ENCODE assay signal across 8 cellular contexts in genomic region chr3:32439421-32439820, GRCh38. TPM values are rescaled to one million over a fixed set of nuclear protein-coding genes. Genes with fewer than 3 reads are reported as not detected.
DNase-seq lines count a peak whose midpoint lies in the region; ATAC-seq and TF ChIP-seq lines count a peak whose summit lies in the region.
"Not testable (repeated sequence)": the region's sequence is repeated elsewhere in the genome, so short reads cannot be mapped to it uniquely, and the experiment has no call there.

No MANE protein-coding gene starts in this region.

- not testable (repeated sequence) for H3K9me3 ChIP-seq in CD4-positive, CD25-positive, alpha-beta regulatory T cell (ENCODE audit: control insufficient read depth in 2 of 2, low read length in 2 of 2)

- H3K36me3 ChIP-seq in CD4-positive, CD25-positive, alpha-beta regulatory T cell (ENCODE audit: control insufficient read depth, insufficient read depth, low read length), result peaks cover 13% of the 10 kb centered on the region

- H3K4me1 ChIP-seq in CD4-positive, CD25-positive, alpha-beta regulatory T cell (ENCODE audit: control insufficient read depth, insufficient read depth, low read length, poor library complexity, severe bottlenecking), result peaks cover 58% of the 10 kb centered on the region

- POLR2A ChIA-PET in RWPE1 (lab: Yijun Ruan, JAX; ENCODE audit: low non-redundant PET), result not testable (repeated sequence)

- DNase-seq in CD4-positive, CD25-positive, alpha-beta regulatory T cell; RWPE1 (ENCODE audit: low spot score); activated T-helper 1 cell treated with anti-CD3 and anti-CD28 coated beads, Interleukin-12 subunit alpha, Interleukin-12 subunit beta, Interleukin-2, Interleukin-4 antibody, amounts not matched to agents 30 ng/mL and 10 ng/mL and 1 ng/mL, durations not matched to agents 14 hours and 24 hours and 36 hours (ENCODE audit: low spot score); memory B cell (ENCODE audit: low spot score in 2 of 2): not testable (repeated sequence)

- peak; percentile 9 to 10 for ATAC-seq in CD4-positive, CD25-positive, alpha-beta regulatory T cell (ENCODE audit: low read depth in 2 of 2)
- ATAC-seq in GM18907 (IDR thresholded peaks at IDR 0.05; ENCODE audit: unreplicated experiment) (peak; percentile 17), GM21423 (IDR thresholded peaks at IDR 0.05; ENCODE audit: unreplicated experiment) (peak; percentile 9), HG02840 (IDR thresholded peaks at IDR 0.05; ENCODE audit: low FRiP score, unreplicated experiment) (peak; percentile 18), HG03196 (IDR thresholded peaks at IDR 0.05; ENCODE audit: unreplicated experiment) (peak; percentile 14), memory B cell (ENCODE audit: low read depth) (peak; percentile 13)

- H3K9me3 Mint-ChIP-seq in CD4-positive, CD25-positive, alpha-beta regulatory T cell; activated T-helper 1 cell treated with anti-CD3 and anti-CD28 coated beads, Interleukin-12 subunit alpha, Interleukin-12 subunit beta, Interleukin-2, Interleukin-4 antibody, amounts not matched to agents 30 ng/mL and 10 ng/mL and 1 ng/mL, durations not matched to agents 14 hours and 24 hours and 36 hours; memory B cell: not testable (repeated sequence)

- peak overlapping the region; percentile 53 to 76 (median 65) for H3K4me3 Mint-ChIP-seq in CD4-positive, CD25-positive, alpha-beta regulatory T cell
- H3K4me3 Mint-ChIP-seq in activated T-helper 1 cell treated with anti-CD3 and anti-CD28 coated beads, Interleukin-12 subunit alpha, Interleukin-12 subunit beta, Interleukin-2, Interleukin-4 antibody, amounts not matched to agents 30 ng/mL and 10 ng/mL and 1 ng/mL, durations not matched to agents 14 hours and 24 hours and 36 hours, result peak overlapping the region; percentile 62
- H3K4me3 Mint-ChIP-seq in memory B cell, result peak overlapping the region; percentile 80

- peaks cover 17% of the 10 kb centered on the region for H3K36me3 Mint-ChIP-seq in CD4-positive, CD25-positive, alpha-beta regulatory T cell
- H3K36me3 Mint-ChIP-seq in activated T-helper 1 cell treated with anti-CD3 and anti-CD28 coated beads, Interleukin-12 subunit alpha, Interleukin-12 subunit beta, Interleukin-2, Interleukin-4 antibody, amounts not matched to agents 30 ng/mL and 10 ng/mL and 1 ng/mL, durations not matched to agents 14 hours and 24 hours and 36 hours (ENCODE audit: low read depth), result peaks cover 25% of the 10 kb centered on the region
- H3K36me3 Mint-ChIP-seq in memory B cell, result peaks cover 12% of the 10 kb centered on the region

- CTCF ChIA-PET in RWPE1 (lab: Yijun Ruan, JAX), result not testable (repeated sequence)

- H3K27ac Mint-ChIP-seq in CD4-positive, CD25-positive, alpha-beta regulatory T cell, result peak overlapping the region; percentile 92 to 99 (median 95)
- H3K27ac Mint-ChIP-seq in activated T-helper 1 cell treated with anti-CD3 and anti-CD28 coated beads, Interleukin-12 subunit alpha, Interleukin-12 subunit beta, Interleukin-2, Interleukin-4 antibody, amounts not matched to agents 30 ng/mL and 10 ng/mL and 1 ng/mL, durations not matched to agents 14 hours and 24 hours and 36 hours, result peak overlapping the region; percentile 83
- peak overlapping the region; percentile 99 for H3K27ac Mint-ChIP-seq in memory B cell

- peaks cover 22 to 95% (median 72%) of the 10 kb centered on the region in 4 donors for H3K4me1 Mint-ChIP-seq in CD4-positive, CD25-positive, alpha-beta regulatory T cell
- H3K4me1 Mint-ChIP-seq in activated T-helper 1 cell treated with anti-CD3 and anti-CD28 coated beads, Interleukin-12 subunit alpha, Interleukin-12 subunit beta, Interleukin-2, Interleukin-4 antibody, amounts not matched to agents 30 ng/mL and 10 ng/mL and 1 ng/mL, durations not matched to agents 14 hours and 24 hours and 36 hours (ENCODE audit: low read depth), result peaks cover 78% of the 10 kb centered on the region
- H3K4me1 Mint-ChIP-seq in memory B cell, result peaks cover 61% of the 10 kb centered on the region

- not testable (repeated sequence) for H3K27me3 Mint-ChIP-seq in CD4-positive, CD25-positive, alpha-beta regulatory T cell; activated T-helper 1 cell treated with anti-CD3 and anti-CD28 coated beads, Interleukin-12 subunit alpha, Interleukin-12 subunit beta, Interleukin-2, Interleukin-4 antibody, amounts not matched to agents 30 ng/mL and 10 ng/mL and 1 ng/mL, durations not matched to agents 14 hours and 24 hours and 36 hours (ENCODE audit: insufficient read depth); memory B cell

- TF ChIP-seq CTCF in RWPE1 (conservative IDR thresholded peaks at IDR 0.05; ENCODE audit: low read depth), result not testable (repeated sequence)

- intact Hi-C loops in activated T-helper 1 cell treated with anti-CD3 and anti-CD28 coated beads, Interleukin-12 subunit alpha, Interleukin-12 subunit beta, Interleukin-2, Interleukin-4 antibody, amounts not matched to agents 30 ng/mL and 10 ng/mL and 1 ng/mL, durations not matched to agents 14 hours and 24 hours and 36 hours (cut with micrococcal nuclease), result not testable (repeated sequence)

- peak overlapping the region; percentile 73 for H3K27ac ChIP-seq in CD4-positive, CD25-positive, alpha-beta regulatory T cell (ENCODE audit: insufficient read depth, low read length, poor library complexity, severe bottlenecking)
- peak overlapping the region; percentile 78 for H3K27ac ChIP-seq in RWPE1

- H3K27me3 ChIP-seq in CD4-positive, CD25-positive, alpha-beta regulatory T cell (ENCODE audit: control insufficient read depth, insufficient read depth, low read length), result not testable (repeated sequence)

- H3K4me3 ChIP-seq in CD4-positive, CD25-positive, alpha-beta regulatory T cell (ENCODE audit: low read depth, low read length), result peak overlapping the region; percentile 64

RNA-seq across cellular contexts. Expression of gene CMTM7, which starts 47.8 kb away (rescaled TPM):
- total RNA-seq in CD4-positive, CD25-positive, alpha-beta regulatory T cell, result 77.3 TPM
- 100 to 1,000 TPM; 141 to 231 (median 171) TPM for polyA plus RNA-seq in CD4-positive, CD25-positive, alpha-beta regulatory T cell
- 50.6 and 59.7 TPM in 2 replicates for total RNA-seq in activated T-helper 1 cell treated with anti-CD3 and anti-CD28 coated beads, Interleukin-12 subunit alpha, Interleukin-12 subunit beta, Interleukin-2, Interleukin-4 antibody, amounts not matched to agents 30 ng/mL and 10 ng/mL and 1 ng/mL, durations not matched to agents 14 hours and 24 hours and 36 hours
